ENCODE assay signal across 2 cellular contexts in genomic region chr2:88627856-88628568, GRCh38.
TF ChIP-seq lines count a peak whose summit lies in the region.

No MANE protein-coding gene starts in this region.

TF ChIP-seq in IMR-90, 13 proteins besides CTCF, POLR2A, EP300 and RAD21 (continued from another document):
- TF ChIP-seq NFE2L2 (IDR thresholded peaks at IDR 0.05; ENCODE audit: low read depth, low read length) (0 out of 2 replicates have a peak, but pooled peaks have one; percentile 3), BHLHE40 (IDR thresholded peaks at IDR 0.05; ENCODE audit: low read depth, low read length) (peak; percentile 92), RFX5 (IDR thresholded peaks at IDR 0.05; ENCODE audit: low read depth, low read length) (no peak), CEBPB (IDR thresholded peaks at IDR 0.05; ENCODE audit: low read depth, low read length) (peak; percentile 79), ELK1 (IDR thresholded peaks at IDR 0.05; ENCODE audit: borderline replicate concordance, low read depth, low read length) (no peak)

TF ChIP-seq in SK-N-SH treated with all-trans-retinoic acid at 6 μM for 48 hours, 23 proteins besides CTCF, POLR2A, EP300 and RAD21 (continued from another document):
- TF ChIP-seq PATZ1 (CRISPR knock-in tag; IDR thresholded peaks at IDR 0.05; ENCODE audit: borderline replicate concordance) (no peak), ZFP3 (CRISPR knock-in tag; IDR thresholded peaks at IDR 0.05) (no peak), CSRNP3 (CRISPR knock-in tag; IDR thresholded peaks at IDR 0.05) (no peak), ARNTL (CRISPR knock-in tag; IDR thresholded peaks at IDR 0.05; ENCODE audit: borderline replicate concordance, low read depth) (no peak), PPARA (CRISPR knock-in tag; IDR thresholded peaks at IDR 0.05; ENCODE audit: borderline replicate concordance) (no peak), TOX (CRISPR knock-in tag; IDR thresholded peaks at IDR 0.05; ENCODE audit: borderline replicate concordance) (no peak)
